ENCODE assay signal across 8 cellular contexts in the genomic region with DNA sequence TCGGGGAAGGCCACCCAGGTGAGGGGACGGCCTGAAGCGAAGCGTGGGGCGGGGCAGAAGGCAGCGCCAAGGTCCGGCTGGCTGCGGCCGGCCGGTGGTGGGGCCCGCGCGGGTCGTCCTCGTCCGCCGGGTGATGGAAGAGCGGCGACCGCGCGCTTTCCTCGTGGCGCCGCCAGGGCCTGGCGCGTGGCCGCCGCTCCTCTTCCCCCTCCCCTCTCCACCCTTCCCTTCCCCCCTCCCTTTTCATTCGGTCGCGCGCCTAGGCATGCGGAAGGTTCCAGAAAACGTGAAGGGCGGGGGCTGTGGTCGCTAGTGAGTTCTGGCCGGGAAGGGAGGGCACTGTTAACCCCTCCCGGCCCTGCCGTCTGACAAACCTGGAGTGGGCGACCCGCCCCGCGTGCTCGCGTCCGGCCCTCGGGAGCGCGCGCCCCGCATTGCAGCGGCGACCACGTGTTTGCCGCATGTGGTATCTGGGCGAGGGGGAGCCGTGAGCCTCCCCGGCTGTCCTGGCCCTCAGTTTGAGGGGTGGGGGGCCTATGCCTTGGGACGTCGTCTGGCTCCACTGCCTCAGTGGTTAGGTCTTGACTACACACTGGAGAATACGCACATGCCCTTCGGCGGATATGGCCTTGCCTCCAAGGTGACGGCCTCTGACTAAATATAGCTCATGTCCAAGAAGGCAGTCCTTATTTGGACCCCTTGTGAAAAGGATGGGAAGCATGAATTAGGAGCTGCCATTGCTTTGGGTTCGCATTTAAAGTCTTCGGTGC. TPM values are rescaled to one million over a fixed set of nuclear protein-coding genes. Genes with fewer than 3 reads are reported as not detected.
DNase-seq lines count a peak whose midpoint lies in the region; ATAC-seq and TF ChIP-seq lines count a peak whose summit lies in the region.

No MANE protein-coding gene starts in this region.

- peak; percentile 61 for ATAC-seq in left colon

- H3K36me3 ChIP-seq in GM06990 (ENCODE audit: control insufficient read depth, insufficient read depth, low read length) (peaks cover 14% of the 10 kb centered on the region), MG63 (peaks cover 54% of the 10 kb centered on the region)

- H3K4me1 Mint-ChIP-seq in chondrocyte (ENCODE audit: low read depth) = peaks cover 60% of the 10 kb centered on the region

- H3K27me3 ChIP-seq in GM06990 (replicated peaks; ENCODE audit: control insufficient read depth, insufficient read depth, low read length) = no peaks in the 10 kb centered on the region
- no peaks in the 10 kb centered on the region for H3K27me3 ChIP-seq in MG63

- peak overlapping the region; percentile 89 for H3K4me3 Mint-ChIP-seq in chondrocyte (ENCODE audit: unreplicated experiment)

- no peaks in the 10 kb centered on the region for H3K9me3 Mint-ChIP-seq in chondrocyte (ENCODE audit: low read depth)

- H3K4me3 ChIP-seq in GM06990 (replicated peaks; ENCODE audit: low read depth, low read length) (peak overlapping the region; percentile 83), MG63 (peak overlapping the region; percentile 95)

- H3K36me3 Mint-ChIP-seq in chondrocyte (ENCODE audit: low read depth) = peaks cover 29% of the 10 kb centered on the region

- no peaks in the 10 kb centered on the region for H3K27me3 Mint-ChIP-seq in chondrocyte (ENCODE audit: low read depth)

- H3K27ac Mint-ChIP-seq in chondrocyte (ENCODE audit: unreplicated experiment) = peak overlapping the region; percentile 99

- no peak for TF ChIP-seq CTCF in GM06990 (IDR thresholded peaks at IDR 0.05; ENCODE audit: insufficient read depth, low read length, poor library complexity, severe bottlenecking)
- TF ChIP-seq CTCF in chondrocyte (IDR thresholded peaks at IDR 0.05) = no peak

- intact Hi-C loops in left colon (cut with DNase I, micrococcal nuclease) = loop anchor here in 1 of 2 donors (5.0 kb wide), 1 partner anchor 112 kb away; no protein-coding TSS in a partner anchor

- DNase-seq in GM06990 (ENCODE audit: extremely low read depth, insufficient read length) (peak; percentile 86), H4 (ENCODE audit: low spot score) (peak; percentile 68), MG63 (peak; percentile 85), chondrocyte (ENCODE audit: low spot score) (no peak), left colon (peak; percentile 75 to 79), 8988T (no peak)
- DNase-seq in activated CD4-positive, CD25-positive, alpha-beta regulatory T cell treated with anti-CD3 and anti-CD28 coated beads, Interleukin-2, amount 50 U/mL, for 72 hours = peak; percentile 78
- DNase-seq in stimulated activated CD4-positive, alpha-beta T cell treated with anti-CD3 and anti-CD28 coated beads, Interleukin-2, amount 100 ng/mL, for 24 hours = peak; percentile 81 to 82

- no peaks in the 10 kb centered on the region for H3K9me3 ChIP-seq in MG63

RNA-seq across cellular contexts. Expression of a gene that starts 0.6 kb away (rescaled TPM):
- 30.6 and 52.6 TPM in 2 replicates for total RNA-seq in H4 (2014; rRNA removed; shearing (Covaris generic))
- total RNA-seq in MG63 (2014; rRNA removed; shearing (Covaris generic); ENCODE audit: low replicate concordance) = 116 and 137 TPM in 2 replicates
- total RNA-seq in chondrocyte = 119 to 155 TPM (median 144 TPM) in 3 replicates
- 100 to 1,000 TPM; 147 to 173 TPM for total RNA-seq in left colon

RNA-seq across cellular contexts. Expression of a gene that starts 21.7 kb away (rescaled TPM):
- total RNA-seq in H4 (2014; rRNA removed; shearing (Covaris generic)) = 36.8 and 44.7 TPM in 2 replicates
- 28.9 and 45.6 TPM in 2 replicates for total RNA-seq in MG63 (2014; rRNA removed; shearing (Covaris generic); ENCODE audit: low replicate concordance)
- total RNA-seq in chondrocyte = 55.7 to 78.6 TPM (median 58.6 TPM) in 3 replicates
- 10 to 100 TPM; 25.1 to 27.8 TPM for total RNA-seq in left colon

RNA-seq across cellular contexts. Expression of a gene that starts 37.8 kb away (rescaled TPM):
- total RNA-seq in H4 (2014; rRNA removed; shearing (Covaris generic)) = 0.43 and 1.3 TPM in 2 replicates
- not detected in 2 replicates for total RNA-seq in MG63 (2014; rRNA removed; shearing (Covaris generic); ENCODE audit: low replicate concordance)
- total RNA-seq in chondrocyte (1.6 to 2.4 TPM (median 2.1 TPM) in 3 replicates), left colon (100 to 1,000 TPM; 268 to 282 TPM)

RNA-seq across cellular contexts. Expression of a gene that starts 44.7 kb away (rescaled TPM):
- 0.77 and 1.8 TPM in 2 replicates for total RNA-seq in H4 (2014; rRNA removed; shearing (Covaris generic))
- total RNA-seq in MG63 (2014; rRNA removed; shearing (Covaris generic); ENCODE audit: low replicate concordance) = 8.3 and 76.7 TPM in 2 replicates
- 1.8 to 2.4 TPM in 2 of 3 replicates, not detected in the other for total RNA-seq in chondrocyte
- total RNA-seq in left colon = 10 to 100 TPM; 20.1 to 20.4 TPM

RNA-seq across cellular contexts. Expression of a gene that starts 56.0 kb away (rescaled TPM):
- total RNA-seq in H4 (2014; rRNA removed; shearing (Covaris generic)) = 286 and 303 TPM in 2 replicates
- total RNA-seq in MG63 (2014; rRNA removed; shearing (Covaris generic); ENCODE audit: low replicate concordance) = 167 and 209 TPM in 2 replicates
- total RNA-seq in chondrocyte (76.3 to 93.9 TPM (median 89.4 TPM) in 3 replicates), left colon (10 to 100 TPM; 78.8 to 84.2 TPM)

Comparison
In these comparisons a context has a peak if more than half of its experiments do, and no peak if none do; other contexts are left out.
1. DNase-seq: peak in GM06990 (single experiment), H4 (single experiment), MG63 (single experiment), activated CD4-positive, CD25-positive, alpha-beta regulatory T cell treated with anti-CD3 and anti-CD28 coated beads, Interleukin-2, amount 50 U/mL, for 72 hours (single experiment), left colon (2 of 2) and stimulated activated CD4-positive, alpha-beta T cell treated with anti-CD3 and anti-CD28 coated beads, Interleukin-2, amount 100 ng/mL, for 24 hours (2 of 2); none in chondrocyte (single experiment) and 8988T (single experiment).
2. RNA of a gene that starts 37.8 kb away (total RNA-seq): 268 to 282 TPM in left colon; 1.6 to 2.4 TPM in chondrocyte, 0.43 to 1.3 TPM in H4 and not detected in MG63; every median in the first group is over 10 times any median in the second.